ENCODE assay signal across 20 cellular contexts in the genomic region with DNA sequence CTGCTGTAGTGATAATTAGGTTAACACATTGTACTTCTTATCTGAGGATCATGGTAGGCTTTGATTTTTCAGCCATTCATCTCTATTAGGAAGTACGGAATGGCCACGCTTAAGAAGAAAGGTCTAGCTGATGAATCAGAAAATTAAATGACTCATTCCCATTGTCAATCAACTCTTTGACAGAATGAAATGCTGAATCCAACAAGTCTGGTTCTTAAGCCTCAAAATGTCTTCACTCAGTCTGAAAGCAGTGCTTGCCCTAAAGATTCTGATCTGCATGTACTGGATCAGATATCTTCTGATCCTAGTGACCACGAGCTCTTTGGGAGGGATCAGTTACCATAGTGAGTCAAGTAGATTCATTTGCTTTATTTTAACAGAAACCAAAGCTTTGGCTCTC. TPM values are rescaled to one million over a fixed set of nuclear protein-coding genes. Genes with fewer than 3 reads are reported as not detected.
DNase-seq lines count a peak whose midpoint lies in the region; ATAC-seq, FAIRE-seq and TF ChIP-seq lines count a peak whose summit lies in the region.
"Had no signal": no experiment of that assay in that cellular context is flagged by ENCODE, and none has a peak within 500 bp of the region (broad histone marks: within the 10 kb centered on the region; RNA-seq: fewer than 3 reads in every experiment).

No MANE protein-coding gene starts in this region.

- DNase-seq in RKO (ENCODE audit: low spot score), result peak; percentile 33
- peak; percentile 58 for DNase-seq in bronchial epithelial cell (ENCODE audit: low read depth)
- DNase-seq in kidney tubule cell (ENCODE audit: low spot score), result peak; percentile 44
- no peak for DNase-seq in stimulated activated effector memory CD8-positive, alpha-beta T cell treated with anti-CD3 and anti-CD28 coated beads, Interleukin-12 subunit alpha, Interleukin-12 subunit beta, amount 100 ng/mL, for 72 hours (ENCODE audit: low spot score in 2 of 2)
- DNase-seq in NCI-H1105 (lab: John Stamatoyannopoulos, UW), result no peak
- DNase-seq in NCI-H1436 treated with DMSO at 0.1 percent for 48 hours (lab: John Stamatoyannopoulos, UW), result no peak
- no peak for DNase-seq in mucosa of gallbladder (ENCODE audit: low spot score)
- DNase-seq: activated CD8-positive, alpha-beta memory T cell treated with anti-CD3 and anti-CD28 coated beads, Interleukin-2, amount 50 U/mL, for 4 hours; activated naive CD4-positive, alpha-beta T cell treated with Interleukin-2 at 50 U/mL for 16 hours; effector memory CD8-positive, alpha-beta T cell; GDM1; NCI-H1694 treated with DMSO at 0.1 percent for 48 hours; NCI-H446 treated with DMSO at 0.1 percent for 48 hours; SIG-M5; stimulated activated CD4-positive, alpha-beta T cell treated with anti-CD3 and anti-CD28 coated beads, Interleukin-4, amount 100 ng/mL, for 1 hour; testis had no signal

- H3K4me1 Mint-ChIP-seq in stimulated activated effector memory CD8-positive, alpha-beta T cell treated with anti-CD3 and anti-CD28 coated beads, Interleukin-12 subunit alpha, Interleukin-12 subunit beta, amount 100 ng/mL, for 72 hours, result peaks cover 12% of the 10 kb centered on the region

- no peaks in the 10 kb centered on the region for H3K9me3 Mint-ChIP-seq in stimulated activated effector memory CD8-positive, alpha-beta T cell treated with anti-CD3 and anti-CD28 coated beads, Interleukin-12 subunit alpha, Interleukin-12 subunit beta, amount 100 ng/mL, for 72 hours
- H3K9me3 Mint-ChIP-seq: effector memory CD8-positive, alpha-beta T cell; memory B cell; T-helper 2 cell treated with Interferon-gamma antibody and Interleukin-4, amounts not matched to agents 5 μg/mL and 100 μg/mL, for 36 hours had no signal

- no peaks in the 10 kb centered on the region for H3K27me3 ChIP-seq in bronchial epithelial cell (ENCODE audit: control insufficient read depth, insufficient read depth, low read length)
- H3K27me3 ChIP-seq: testis had no signal

- no peak overlapping the region for H3K4me3 Mint-ChIP-seq in stimulated activated effector memory CD8-positive, alpha-beta T cell treated with anti-CD3 and anti-CD28 coated beads, Interleukin-12 subunit alpha, Interleukin-12 subunit beta, amount 100 ng/mL, for 72 hours
- H3K4me3 Mint-ChIP-seq: B cell; effector memory CD8-positive, alpha-beta T cell; memory B cell; T-helper 2 cell treated with Interferon-gamma antibody and Interleukin-4, amounts not matched to agents 5 μg/mL and 100 μg/mL, for 36 hours had no signal

- peak; percentile 44 for ATAC-seq in stimulated activated effector memory CD8-positive, alpha-beta T cell treated with anti-CD3 and anti-CD28 coated beads, Interleukin-12 subunit alpha, Interleukin-12 subunit beta, amount 100 ng/mL, for 72 hours
- ATAC-seq: effector memory CD8-positive, alpha-beta T cell had no signal

- FAIRE-seq in bronchial epithelial cell (lab: Jason Lieb, UNC), result no peak
- FAIRE-seq: GM12891 had no signal

- H3K36me3 Mint-ChIP-seq in stimulated activated effector memory CD8-positive, alpha-beta T cell treated with anti-CD3 and anti-CD28 coated beads, Interleukin-12 subunit alpha, Interleukin-12 subunit beta, amount 100 ng/mL, for 72 hours, result no peaks in the 10 kb centered on the region
- H3K36me3 Mint-ChIP-seq: memory B cell had no signal

- no peak for TF ChIP-seq CTCF in bronchial epithelial cell (IDR thresholded peaks at IDR 0.05; ENCODE audit: insufficient read depth, low read length, severe bottlenecking)

- no peaks in the 10 kb centered on the region for H3K36me3 ChIP-seq in bronchial epithelial cell (ENCODE audit: control insufficient read depth, insufficient read depth, low read length)

- no peak overlapping the region for H3K4me3 ChIP-seq in bronchial epithelial cell (ENCODE audit: low read depth, low read length)
- H3K4me3 ChIP-seq: testis had no signal

- no peak overlapping the region for H3K27ac Mint-ChIP-seq in stimulated activated effector memory CD8-positive, alpha-beta T cell treated with anti-CD3 and anti-CD28 coated beads, Interleukin-12 subunit alpha, Interleukin-12 subunit beta, amount 100 ng/mL, for 72 hours
- H3K27ac Mint-ChIP-seq: B cell; effector memory CD8-positive, alpha-beta T cell; memory B cell; T-helper 2 cell treated with Interferon-gamma antibody and Interleukin-4, amounts not matched to agents 5 μg/mL and 100 μg/mL, for 36 hours had no signal

RNA-seq across cellular contexts. Expression of gene CELF2, which starts 5.7 kb away (rescaled TPM):
- 2.1 and 2.9 TPM in 2 replicates for total RNA-seq in bronchial epithelial cell
- 24.6 TPM for total RNA-seq in mucosa of gallbladder

Comparison
In these comparisons a context has a peak if more than half of its experiments do, and no peak if none do; other contexts are left out.
1. DNase-seq: peak in RKO (single experiment), bronchial epithelial cell (single experiment) and kidney tubule cell (single experiment); none in stimulated activated effector memory CD8-positive, alpha-beta T cell treated with anti-CD3 and anti-CD28 coated beads, Interleukin-12 subunit alpha, Interleukin-12 subunit beta, amount 100 ng/mL, for 72 hours (0 of 2), NCI-H1105 (single experiment), NCI-H1436 treated with DMSO at 0.1 percent for 48 hours (single experiment) and mucosa of gallbladder (single experiment).